Comparison of ENCODE assay signal across 34 cellular contexts in genomic region chrX:114970806-114971205, GRCh38. TPM values are rescaled to one million over a fixed set of nuclear protein-coding genes. Genes with fewer than 3 reads are reported as not detected.
"Had no signal": no experiment of that assay in that cellular context is flagged by ENCODE, and none has a peak within 500 bp of the region (broad histone marks: within the 10 kb centered on the region; RNA-seq: fewer than 3 reads in every experiment).

No MANE protein-coding gene starts in this region.

- H3K79me2 ChIP-seq: hepatocyte had no signal

- ATAC-seq: activated T-cell treated with anti-CD3 and anti-CD28 coated beads, Interleukin-2, amount 50 U/mL, for 72 hours; effector memory CD8-positive, alpha-beta T cell; gastroesophageal sphincter; mucosa of descending colon; natural killer cell treated with Interleukin-12 subunit alpha and Interleukin-12 subunit beta and Interleukin-15 and Interleukin-18, amount 100 ng/mL, for 72 hours; stimulated activated naive B cell treated with anti-CD40 and anti-IgM and Interleukin-4, amounts not matched to agents 10 μg/mL and 1 μg/mL and 100 μg/mL, for 72 hours had no signal

- H3K27me3 ChIP-seq: ascending aorta, brain microvascular endothelial cell, gastroesophageal sphincter, hepatocyte, ovary, sigmoid colon, stomach, suprapubic skin, tibial artery had no signal

- H3K4me3 Mint-ChIP-seq: activated naive CD8-positive, alpha-beta T cell; activated T-cell treated with anti-CD3 and anti-CD28 coated beads, Interleukin-2, amount 50 U/mL, for 72 hours; effector memory CD8-positive, alpha-beta T cell; natural killer cell treated with Interleukin-12 subunit alpha and Interleukin-12 subunit beta and Interleukin-15 and Interleukin-18, amount 100 ng/mL, for 72 hours; stimulated activated naive B cell treated with anti-CD40 and anti-IgM and Interleukin-4, amounts not matched to agents 10 μg/mL and 1 μg/mL and 100 μg/mL, for 72 hours had no signal

- H3K4me1 ChIP-seq: adrenal gland, gastroesophageal sphincter, left ventricle myocardium inferior, prostate gland, sigmoid colon, stomach, suprapubic skin had no signal

- H2AFZ ChIP-seq: hepatocyte had no signal

- H3K4me2 ChIP-seq: hepatocyte had no signal

- H3K9me3 Mint-ChIP-seq: natural killer cell treated with Interleukin-12 subunit alpha and Interleukin-12 subunit beta and Interleukin-15 and Interleukin-18, amount 100 ng/mL, for 72 hours; stimulated activated naive B cell treated with anti-CD40 and anti-IgM and Interleukin-4, amounts not matched to agents 10 μg/mL and 1 μg/mL and 100 μg/mL, for 72 hours had no signal

- H3K36me3 Mint-ChIP-seq: activated naive CD8-positive, alpha-beta T cell; natural killer cell treated with Interleukin-12 subunit alpha and Interleukin-12 subunit beta and Interleukin-15 and Interleukin-18, amount 100 ng/mL, for 72 hours; stimulated activated naive B cell treated with anti-CD40 and anti-IgM and Interleukin-4, amounts not matched to agents 10 μg/mL and 1 μg/mL and 100 μg/mL, for 72 hours had no signal

- H3K27ac Mint-ChIP-seq: activated naive CD8-positive, alpha-beta T cell; activated T-cell treated with anti-CD3 and anti-CD28 coated beads, Interleukin-2, amount 50 U/mL, for 72 hours; effector memory CD8-positive, alpha-beta T cell; natural killer cell treated with Interleukin-12 subunit alpha and Interleukin-12 subunit beta and Interleukin-15 and Interleukin-18, amount 100 ng/mL, for 72 hours; stimulated activated naive B cell treated with anti-CD40 and anti-IgM and Interleukin-4, amounts not matched to agents 10 μg/mL and 1 μg/mL and 100 μg/mL, for 72 hours had no signal

- H3K36me3 ChIP-seq: adrenal gland, ascending aorta, brain microvascular endothelial cell, gastroesophageal sphincter, left ventricle myocardium inferior, ovary, prostate gland, sigmoid colon, stomach, suprapubic skin, tibial artery had no signal

- H3K4me3 ChIP-seq: adrenal gland, ascending aorta, gastroesophageal sphincter, hepatocyte, left ventricle myocardium inferior, lung, mucosa of descending colon, ovary, prostate gland, sigmoid colon, stomach, suprapubic skin, tibial artery had no signal

- H3K27ac ChIP-seq: adrenal gland, brain microvascular endothelial cell, gastroesophageal sphincter, hepatocyte, left ventricle myocardium inferior, ovary, prostate gland, sigmoid colon, stomach, suprapubic skin, tibial artery, VCaP had no signal

- H3K27me3 Mint-ChIP-seq: activated naive CD8-positive, alpha-beta T cell; effector memory CD8-positive, alpha-beta T cell had no signal

- H3K4me1 Mint-ChIP-seq: stimulated activated naive B cell treated with anti-CD40 and anti-IgM and Interleukin-4, amounts not matched to agents 10 μg/mL and 1 μg/mL and 100 μg/mL, for 72 hours had no signal

- H3K9me3 ChIP-seq: adrenal gland, ascending aorta, gastroesophageal sphincter, left ventricle myocardium inferior, mucosa of descending colon, ovary, prostate gland, sigmoid colon, stomach, suprapubic skin, tibial artery had no signal

- DNase-seq: activated CD4-positive, alpha-beta T cell treated with anti-CD3 and anti-CD28 coated beads for 4 hours; activated CD4-positive, alpha-beta T cell treated with anti-CD3 and anti-CD28 coated beads, Interleukin-2, amount 50 U/mL, for 4 hours; activated naive CD4-positive, alpha-beta T cell; activated T-cell treated with anti-CD3 and anti-CD28 coated beads for 4 hours; activated T-cell treated with anti-CD3 and anti-CD28 coated beads, Interleukin-2, amount 50 U/mL, for 72 hours; adrenal gland; brain microvascular endothelial cell; caudate nucleus; cortex of kidney; effector memory CD8-positive, alpha-beta T cell; erythroblast; islet precursor cell; left ventricle myocardium inferior; mesendoderm; mucosa of descending colon; ovary; sigmoid colon; stimulated activated CD4-positive, alpha-beta T cell treated with anti-CD3 and anti-CD28 coated beads, Interleukin-15, amount 100 ng/mL, for 24 hours; stimulated activated CD4-positive, alpha-beta T cell treated with anti-CD3 and anti-CD28 coated beads, Interleukin-2, amount 100 ng/mL, for 24 hours; stimulated activated naive B cell treated with anti-CD40 and anti-IgM and Interleukin-4, amounts not matched to agents 10 μg/mL and 1 μg/mL and 100 μg/mL, for 72 hours; stomach; T-helper 1 cell; tibial artery had no signal

RNA-seq across cellular contexts. Expression of gene IL13RA2, which starts 46.6 kb away (rescaled TPM):
- total RNA-seq: activated T-cell treated with anti-CD3 and anti-CD28 coated beads, Interleukin-2, amount 50 U/mL, for 72 hours; chondrocyte; left ventricle myocardium inferior; myocyte; natural killer cell treated with Interleukin-12 subunit alpha and Interleukin-12 subunit beta and Interleukin-15 and Interleukin-18, amount 100 ng/mL, for 72 hours; ovary had no signal
- polyA plus RNA-seq: hepatocyte had no signal
